ENCODE assay signal across 1 cellular context in genomic region chr20:63580796-63581461, GRCh38.
A peak's percentile ranks its signal among the peaks of the same experiment; 100 is the strongest.
TF ChIP-seq lines count a peak whose summit lies in the region.

No MANE protein-coding gene starts in this region.

TF ChIP-seq in K562, 482 proteins besides CTCF, POLR2A, EP300 and RAD21:
- peak in 1 of 2 experiments; percentile 4 for TF ChIP-seq E2F6 (IDR thresholded peaks at IDR 0.05; ENCODE audit: borderline replicate concordance in 1 of 2, extremely low read depth in 1 of 2, insufficient read depth in 1 of 2, insufficient read length in 1 of 2, low read depth in 1 of 2, low read length in 1 of 2, poor library complexity in 1 of 2, severe bottlenecking in 1 of 2)
- TF ChIP-seq NR4A1 (CRISPR knock-in tag; IDR thresholded peaks at IDR 0.05) = no peak
- TF ChIP-seq NR4A1 (tag; IDR thresholded peaks at IDR 0.05) = no peak
- no peak for TF ChIP-seq KLF13 (tag; IDR thresholded peaks at IDR 0.05; ENCODE audit: borderline replicate concordance, low read depth)
- no peak for TF ChIP-seq PYGO2 (tag; IDR thresholded peaks at IDR 0.05)
- TF ChIP-seq FOXA3 (CRISPR knock-in tag; conservative IDR thresholded peaks at IDR 0.05 in 1 of 2, IDR thresholded peaks at IDR 0.05 in 1 of 2) = no peak
- TF ChIP-seq DMBX1 (CRISPR knock-in tag; IDR thresholded peaks at IDR 0.05; ENCODE audit: borderline replicate concordance) = no peak
- TF ChIP-seq ZBTB7A (IDR thresholded peaks at IDR 0.05; ENCODE audit: borderline replicate concordance, control insufficient read depth, low read depth, low read length) = no peak; the same call in 1 of the 2 replicates
- TF ChIP-seq ZNF23 (CRISPR knock-in tag; IDR thresholded peaks at IDR 0.05) = no peak
- TF ChIP-seq HIVEP1 (CRISPR knock-in tag; IDR thresholded peaks at IDR 0.05) = no peak
- no peak for TF ChIP-seq PRDM10 (IDR thresholded peaks at IDR 0.05; ENCODE audit: partially characterized antibody)
- no peak for TF ChIP-seq NCOA2 (IDR thresholded peaks at IDR 0.05; ENCODE audit: partially characterized antibody in 2 of 2)
- no peak for TF ChIP-seq CSDE1 (IDR thresholded peaks at IDR 0.05)
- TF ChIP-seq SMARCE1 (IDR thresholded peaks at IDR 0.05) = no peak
- no peak for TF ChIP-seq ZC3H11A (IDR thresholded peaks at IDR 0.05; ENCODE audit: low read depth, low read length)
- peak; percentile 60; the same call in 1 of the 2 replicates for TF ChIP-seq STAG1 (CRISPR knock-in tag; IDR thresholded peaks at IDR 0.05; ENCODE audit: borderline replicate concordance)
- no peak for TF ChIP-seq KDM5B (IDR thresholded peaks at IDR 0.05; ENCODE audit: insufficient replicate concordance, low read depth, low read length)
- no peak for TF ChIP-seq ZNF444 (CRISPR knock-in tag; IDR thresholded peaks at IDR 0.05)
- no peak for TF ChIP-seq ZNF696 (CRISPR knock-in tag; conservative IDR thresholded peaks at IDR 0.05)
- TF ChIP-seq PTRF (tag; IDR thresholded peaks at IDR 0.05) = no peak
- no peak for TF ChIP-seq NR1H2 (CRISPR knock-in tag; IDR thresholded peaks at IDR 0.05)
- no peak for TF ChIP-seq JUN (IDR thresholded peaks at IDR 0.05; ENCODE audit: borderline replicate concordance, low read depth, low read length)
- TF ChIP-seq JUN (CRISPR knock-in tag; IDR thresholded peaks at IDR 0.05; ENCODE audit: borderline replicate concordance) = no peak
- TF ChIP-seq TFAP4 (CRISPR knock-in tag; IDR thresholded peaks at IDR 0.05; ENCODE audit: borderline replicate concordance) = 0 out of 2 replicates have a peak, but pooled peaks have one; percentile 15
- no peak for TF ChIP-seq ARID1B (IDR thresholded peaks at IDR 0.05)
- no peak for TF ChIP-seq EGR1 (conservative IDR thresholded peaks at IDR 0.05)
- no peak for TF ChIP-seq TRIM28 (IDR thresholded peaks at IDR 0.05)
- no peak for TF ChIP-seq ZNF140 (CRISPR knock-in tag; IDR thresholded peaks at IDR 0.05)
- no peak for TF ChIP-seq XRCC3 (IDR thresholded peaks at IDR 0.05)
- peak; percentile 58; the same call in 1 of the 2 replicates for TF ChIP-seq CTBP1 (IDR thresholded peaks at IDR 0.05; ENCODE audit: borderline replicate concordance)
- no peak for TF ChIP-seq ZBED1 (IDR thresholded peaks at IDR 0.05)
- TF ChIP-seq ZEB2 (IDR thresholded peaks at IDR 0.05) = peak; percentile 73; the same call in 1 of the 2 replicates
- TF ChIP-seq LEF1 (IDR thresholded peaks at IDR 0.05) = no peak
- TF ChIP-seq TAF1 (IDR thresholded peaks at IDR 0.05; ENCODE audit: control insufficient read depth, extremely low read depth, insufficient read depth, low read length, severe bottlenecking) = no peak
- no peak for TF ChIP-seq BDP1 (IDR thresholded peaks at IDR 0.05; ENCODE audit: insufficient read depth, insufficient read length)
- no peak for TF ChIP-seq RBM34 (IDR thresholded peaks at IDR 0.05; ENCODE audit: borderline replicate concordance, insufficient read depth, low read length)
- TF ChIP-seq DPF2 (IDR thresholded peaks at IDR 0.05) = no peak
- TF ChIP-seq BRD4 (IDR thresholded peaks at IDR 0.05) = no peak
- no peak for TF ChIP-seq REST (CRISPR knock-in tag; IDR thresholded peaks at IDR 0.05; ENCODE audit: low read depth)
- TF ChIP-seq ZBTB1 (CRISPR knock-in tag; IDR thresholded peaks at IDR 0.05; ENCODE audit: borderline replicate concordance, low read depth) = no peak
- no peak for TF ChIP-seq ARHGAP35 (IDR thresholded peaks at IDR 0.05; ENCODE audit: partially characterized antibody)
- TF ChIP-seq ZNF695 (CRISPR knock-in tag; IDR thresholded peaks at IDR 0.05) = no peak
- no peak for TF ChIP-seq MAZ (CRISPR knock-in tag; conservative IDR thresholded peaks at IDR 0.05 in 1 of 2, IDR thresholded peaks at IDR 0.05 in 1 of 2)
- peak; percentile 42; the same call in 1 of the 2 replicates for TF ChIP-seq JUND (IDR thresholded peaks at IDR 0.05; ENCODE audit: borderline replicate concordance, low read depth, low read length)
- no peak; the same call in 2 of the 3 replicates for TF ChIP-seq JUND (tag; IDR thresholded peaks at IDR 0.05; ENCODE audit: borderline replicate concordance, low read depth, low read length)
- TF ChIP-seq, protein P1, sequence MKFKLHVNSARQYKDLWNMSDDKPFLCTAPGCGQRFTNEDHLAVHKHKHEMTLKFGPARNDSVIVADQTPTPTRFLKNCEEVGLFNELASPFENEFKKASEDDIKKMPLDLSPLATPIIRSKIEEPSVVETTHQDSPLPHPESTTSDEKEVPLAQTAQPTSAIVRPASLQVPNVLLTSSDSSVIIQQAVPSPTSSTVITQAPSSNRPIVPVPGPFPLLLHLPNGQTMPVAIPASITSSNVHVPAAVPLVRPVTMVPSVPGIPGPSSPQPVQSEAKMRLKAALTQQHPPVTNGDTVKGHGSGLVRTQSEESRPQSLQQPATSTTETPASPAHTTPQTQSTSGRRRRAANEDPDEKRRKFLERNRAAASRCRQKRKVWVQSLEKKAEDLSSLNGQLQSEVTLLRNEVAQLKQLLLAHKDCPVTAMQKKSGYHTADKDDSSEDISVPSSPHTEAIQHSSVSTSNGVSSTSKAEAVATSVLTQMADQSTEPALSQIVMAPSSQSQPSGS (CRISPR knock-in tag; IDR thresholded peaks at IDR 0.05) = no peak
- TF ChIP-seq POLR2G (IDR thresholded peaks at IDR 0.05; ENCODE audit: low read depth, low read length) = no peak
- no peak for TF ChIP-seq ESRRA (IDR thresholded peaks at IDR 0.05; ENCODE audit: borderline replicate concordance, low read depth)
- TF ChIP-seq CBX8 (IDR thresholded peaks at IDR 0.05; ENCODE audit: borderline replicate concordance, extremely low read depth, low read depth, low read length, poor library complexity, severe bottlenecking) = no peak
- TF ChIP-seq SMC3 (conservative IDR thresholded peaks at IDR 0.05; ENCODE audit: insufficient read depth, low read depth, low read length) = 0 out of 2 replicates have a peak, but pooled peaks have one; percentile 43
- TF ChIP-seq, protein P2, sequence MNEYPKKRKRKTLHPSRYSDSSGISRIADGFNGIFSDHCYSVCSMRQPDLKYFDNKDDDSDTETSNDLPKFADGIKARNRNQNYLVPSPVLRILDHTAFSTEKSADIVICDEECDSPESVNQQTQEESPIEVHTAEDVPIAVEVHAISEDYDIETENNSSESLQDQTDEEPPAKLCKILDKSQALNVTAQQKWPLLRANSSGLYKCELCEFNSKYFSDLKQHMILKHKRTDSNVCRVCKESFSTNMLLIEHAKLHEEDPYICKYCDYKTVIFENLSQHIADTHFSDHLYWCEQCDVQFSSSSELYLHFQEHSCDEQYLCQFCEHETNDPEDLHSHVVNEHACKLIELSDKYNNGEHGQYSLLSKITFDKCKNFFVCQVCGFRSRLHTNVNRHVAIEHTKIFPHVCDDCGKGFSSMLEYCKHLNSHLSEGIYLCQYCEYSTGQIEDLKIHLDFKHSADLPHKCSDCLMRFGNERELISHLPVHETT (CRISPR knock-in tag; conservative IDR thresholded peaks at IDR 0.05 in 1 of 2, IDR thresholded peaks at IDR 0.05 in 1 of 2) = no peak
- no peak for TF ChIP-seq CAMTA2 (CRISPR knock-in tag; conservative IDR thresholded peaks at IDR 0.05)
- TF ChIP-seq HNRNPK (IDR thresholded peaks at IDR 0.05; ENCODE audit: low read depth, low read length, poor library complexity, severe bottlenecking) = no peak
- TF ChIP-seq ATF7 (IDR thresholded peaks at IDR 0.05) = peak; percentile 69
- TF ChIP-seq POU5F1 (IDR thresholded peaks at IDR 0.05; ENCODE audit: borderline replicate concordance, low read depth, low read length, partially characterized antibody) = no peak
- no peak for TF ChIP-seq ZNF316 (IDR thresholded peaks at IDR 0.05)
- TF ChIP-seq NR0B1 (IDR thresholded peaks at IDR 0.05; ENCODE audit: partially characterized antibody) = no peak
- TF ChIP-seq PTBP1 (IDR thresholded peaks at IDR 0.05; ENCODE audit: low read depth, low read length) = no peak
- no peak for TF ChIP-seq XRCC4 (IDR thresholded peaks at IDR 0.05; ENCODE audit: extremely low read depth, insufficient read depth, insufficient read length)
- TF ChIP-seq KLF6 (CRISPR knock-in tag; IDR thresholded peaks at IDR 0.05; ENCODE audit: borderline replicate concordance) = no peak
- TF ChIP-seq CREM (IDR thresholded peaks at IDR 0.05; ENCODE audit: low read depth) = peak; percentile 64
